23 cellular contexts compared by ENCODE assay signal in genomic region chrX:53767544-53767943, GRCh38.
DNase-seq lines count a peak whose midpoint lies in the region; ATAC-seq, FAIRE-seq and TF ChIP-seq lines count a peak whose summit lies in the region.
"Had no signal": no experiment of that assay in that cellular context is flagged by ENCODE, and none has a peak within 500 bp of the region (broad histone marks: within the 10 kb centered on the region; RNA-seq: fewer than 3 reads in every experiment).

No MANE protein-coding gene starts in this region.

- no peak for FAIRE-seq in GM12878 (lab: Jason Lieb, UNC)
- FAIRE-seq: A549, GM12892, H54 had no signal

- TF ChIP-seq RAD21 in GM12878 (IDR thresholded peaks at IDR 0.05; ENCODE audit: insufficient read depth, low read depth, low read length) = no peak

- intact Hi-C loops in natural killer cell (cut with micrococcal nuclease) (no loop called here), GM12878 (cut with micrococcal nuclease; ENCODE audit: unreplicated experiment) (loop anchor here (5.0 kb wide), 1 partner anchor 50 kb away; no protein-coding TSS in a partner anchor), head of caudate nucleus (cut with DNase I) (no loop called here), MCF 10A (cut with micrococcal nuclease) (no loop called here)

- no peaks in the 10 kb centered on the region for H3K9me3 Mint-ChIP-seq in natural killer cell treated with Interleukin-12 subunit alpha and Interleukin-12 subunit beta and Interleukin-15 and Interleukin-18, amount 100 ng/mL, for 72 hours
- no peaks in the 10 kb centered on the region for H3K9me3 Mint-ChIP-seq in natural killer cell
- no peaks in the 10 kb centered on the region for H3K9me3 Mint-ChIP-seq in MCF 10A (ENCODE audit: unreplicated experiment)
- H3K9me3 Mint-ChIP-seq: CD4-positive, alpha-beta memory T cell; HFFc6 had no signal

- no peak for TF ChIP-seq POLR2A in GM12878 (IDR thresholded peaks at IDR 0.05; ENCODE audit: low read depth, low read length)

- peak in 1 of 2 donors; percentile 28 for ATAC-seq in natural killer cell treated with Interleukin-12 subunit alpha and Interleukin-12 subunit beta and Interleukin-15 and Interleukin-18, amount 100 ng/mL, for 72 hours
- ATAC-seq in natural killer cell (no peak), GM12878 (peak; percentile 69)
- ATAC-seq: A549 had no signal

- H3K79me2 ChIP-seq in MM.1S (ENCODE audit: low read length) (no peaks in the 10 kb centered on the region), GM12878 (ENCODE audit: control insufficient read depth, insufficient read depth, low read length) (no peaks in the 10 kb centered on the region)

- BruUV-seq in GM12878 (replicated peaks; lab: Mats Ljungman, UMichigan) (no TSS peak), MCF 10A (replicated peaks; lab: Mats Ljungman, UMichigan) (no TSS peak)

- H3F3A ChIP-seq in MM.1S (ENCODE audit: insufficient read depth, low read length) = no peaks in the 10 kb centered on the region

- H4K20me1 ChIP-seq in MM.1S (ENCODE audit: insufficient read depth, low read length) = no peaks in the 10 kb centered on the region
- H4K20me1 ChIP-seq in GM12878 (ENCODE audit: control insufficient read depth, insufficient read depth) = no peaks in the 10 kb centered on the region
- H4K20me1 ChIP-seq: BLaER1 treated with 17β-estradiol and CSF1 and Interleukin-3, amounts not matched to agents 10 nM and 100 nM had no signal

- H3K9me2 ChIP-seq in MM.1S (replicated peaks; ENCODE audit: insufficient read depth, low read length) = no peaks in the 10 kb centered on the region

- in situ Hi-C loops in GM12878 (cut with MboI) = no loop called here

- H3K27me3 Mint-ChIP-seq in natural killer cell treated with Interleukin-12 subunit alpha and Interleukin-12 subunit beta and Interleukin-15 and Interleukin-18, amount 100 ng/mL, for 72 hours = peaks cover 0 to 15% of the 10 kb centered on the region in 2 donors
- H3K27me3 Mint-ChIP-seq in natural killer cell (ENCODE audit: low read depth in 2 of 2) (peaks cover 0 to 6% of the 10 kb centered on the region in 2 donors), MCF 10A (ENCODE audit: insufficient read depth, unreplicated experiment) (peaks cover 63% of the 10 kb centered on the region)
- H3K27me3 Mint-ChIP-seq: CD4-positive, alpha-beta memory T cell had no signal

- POLR2A ChIA-PET in GM12878 (lab: Charles Lee) (interaction anchor here (0.5 to 1.6 kb wide), 5 partner anchors 50 to 872 kb away, joined by 3 read pairs; no protein-coding TSS in a partner anchor), MCF 10A (lab: Yijun Ruan, JAX) (no interaction called here)

- H3K9ac ChIP-seq in MM.1S (ENCODE audit: low read length) (no peak overlapping the region), GM12878 (ENCODE audit: control insufficient read depth, insufficient read depth, low read length) (no peak overlapping the region)
- H3K9ac ChIP-seq: BLaER1 treated with 17β-estradiol and CSF1 and Interleukin-3, amounts not matched to agents 10 nM and 100 nM had no signal

- SMC1A ChIA-PET in GM12878 (lab: Charles Lee; ENCODE audit: uncharacterized antibody, unreplicated experiment) = interaction anchor here (0.8 to 2.5 kb wide), 4 partner anchors 40 to 89 kb away, joined by 3 to 7 read pairs (median 3); no protein-coding TSS in a partner anchor

- no peak for TF ChIP-seq EP300 in GM12878 (IDR thresholded peaks at IDR 0.05; ENCODE audit: borderline replicate concordance in 1 of 2, control insufficient read depth in 1 of 2, low read depth in 2 of 2, low read length in 2 of 2)

- H2AFZ ChIP-seq in MM.1S (ENCODE audit: low read length) = no peak overlapping the region
- no peak overlapping the region for H2AFZ ChIP-seq in GM12878 (ENCODE audit: control insufficient read depth, low read depth, low read length)

- H3K4me3 ChIP-seq in MM.1S (ENCODE audit: low read length) (no peak overlapping the region), GM12878 (no peak overlapping the region)
- H3K4me3 ChIP-seq: A549; BLaER1 treated with 17β-estradiol and CSF1 and Interleukin-3, amounts not matched to agents 10 nM and 100 nM; HAP-1 had no signal

- peaks cover 10% of the 10 kb centered on the region in 2 donors for H3K4me1 Mint-ChIP-seq in natural killer cell treated with Interleukin-12 subunit alpha and Interleukin-12 subunit beta and Interleukin-15 and Interleukin-18, amount 100 ng/mL, for 72 hours (ENCODE audit: low read depth in 2 of 2)
- no peaks in the 10 kb centered on the region for H3K4me1 Mint-ChIP-seq in natural killer cell
- H3K4me1 Mint-ChIP-seq in MCF 10A (ENCODE audit: insufficient read depth, unreplicated experiment) = no peaks in the 10 kb centered on the region

- no peak for TF ChIP-seq CTCF in natural killer cell (IDR thresholded peaks at IDR 0.05)
- no peak for TF ChIP-seq CTCF in MM.1S (IDR thresholded peaks at IDR 0.05; ENCODE audit: low read length)
- TF ChIP-seq CTCF in GM12878 (IDR thresholded peaks at IDR 0.05 in 2 of 3, conservative IDR thresholded peaks at IDR 0.05 in 1 of 3; ENCODE audit: control insufficient read depth in 2 of 3, extremely low read depth in 1 of 3, insufficient read depth in 1 of 3, low read depth in 3 of 3, low read length in 3 of 3) = no peak
- TF ChIP-seq CTCF in MCF 10A (IDR thresholded peaks at IDR 0.05; ENCODE audit: unreplicated experiment) = no peak

- no peak overlapping the region for H3K27ac ChIP-seq in MM.1S (ENCODE audit: low read length)
- H3K27ac ChIP-seq in GM12878 (ENCODE audit: control insufficient read depth, insufficient read depth) = no peak overlapping the region
- H3K27ac ChIP-seq: A549; BLaER1 treated with 17β-estradiol and CSF1 and Interleukin-3, amounts not matched to agents 10 nM and 100 nM had no signal

- H3K4me1 ChIP-seq in MM.1S (ENCODE audit: low read length) (no peaks in the 10 kb centered on the region), GM12878 (ENCODE audit: control insufficient read depth, insufficient read depth, low read length) (no peaks in the 10 kb centered on the region)
- H3K4me1 ChIP-seq: A549; BE2C; BLaER1 treated with 17β-estradiol and CSF1 and Interleukin-3, amounts not matched to agents 10 nM and 100 nM had no signal

- WGBS in GM12878 (ENCODE audit: insufficient coverage, insufficient replicate concordance, low lambda C conversion rate, missing lambda C conversion rate) = 0% methylated on average over 1 of the region's 1 CpG

- H3K36me3 Mint-ChIP-seq in natural killer cell treated with Interleukin-12 subunit alpha and Interleukin-12 subunit beta and Interleukin-15 and Interleukin-18, amount 100 ng/mL, for 72 hours = no peaks in the 10 kb centered on the region
- H3K36me3 Mint-ChIP-seq in natural killer cell (no peaks in the 10 kb centered on the region), MCF 10A (ENCODE audit: insufficient read depth, unreplicated experiment) (no peaks in the 10 kb centered on the region)
- H3K36me3 Mint-ChIP-seq: CD4-positive, alpha-beta memory T cell had no signal

- peak overlapping the region; percentile 44 to 53 for H3K27ac Mint-ChIP-seq in natural killer cell treated with Interleukin-12 subunit alpha and Interleukin-12 subunit beta and Interleukin-15 and Interleukin-18, amount 100 ng/mL, for 72 hours
- no peak overlapping the region for H3K27ac Mint-ChIP-seq in natural killer cell
- H3K27ac Mint-ChIP-seq in MCF 10A (ENCODE audit: low read depth, unreplicated experiment) = no peak overlapping the region
- H3K27ac Mint-ChIP-seq: CD4-positive, alpha-beta memory T cell; HFFc6 had no signal

- H3K36me3 ChIP-seq in MM.1S (replicated peaks; ENCODE audit: insufficient read depth, low read length) (no peaks in the 10 kb centered on the region), GM12878 (ENCODE audit: control insufficient read depth in 2 of 2, insufficient read depth in 2 of 2, low read length in 1 of 2) (no peaks in the 10 kb centered on the region)
- H3K36me3 ChIP-seq: BE2C; BLaER1 treated with 17β-estradiol and CSF1 and Interleukin-3, amounts not matched to agents 10 nM and 100 nM; HAP-1 had no signal

- H3K4me2 ChIP-seq in MM.1S (ENCODE audit: low read depth, low read length) (no peak overlapping the region), GM12878 (ENCODE audit: control insufficient read depth, insufficient read depth) (no peak overlapping the region)
- H3K4me2 ChIP-seq: A549; BLaER1 treated with 17β-estradiol and CSF1 and Interleukin-3, amounts not matched to agents 10 nM and 100 nM had no signal

- CTCF ChIA-PET in GM12878 (lab: Yijun Ruan, JAX) = interaction anchor here (1.2 kb wide), 1 partner anchor 12 kb away, joined by 4 read pairs; no protein-coding TSS in a partner anchor
- CTCF ChIA-PET in MCF 10A (lab: Yijun Ruan, JAX) = no interaction called here

- no peaks in the 10 kb centered on the region for H3K9me3 ChIP-seq in MM.1S (replicated peaks; ENCODE audit: insufficient read depth, low read length)
- H3K9me3 ChIP-seq in GM12878 (replicated peaks; ENCODE audit: control insufficient read depth, insufficient read depth, low read length) = no peaks in the 10 kb centered on the region
- H3K9me3 ChIP-seq: A549, BE2C, HAP-1 had no signal

- no peak for DNase-seq in natural killer cell treated with Interleukin-12 subunit alpha and Interleukin-12 subunit beta and Interleukin-15 and Interleukin-18, amount 100 ng/mL, for 72 hours (ENCODE audit: low spot score)
- DNase-seq in natural killer cell (no peak), MM.1S (peak; percentile 12), GM12878 (ENCODE audit: low read depth, low spot score) (no peak), head of caudate nucleus (no peak), MCF 10A (ENCODE audit: unreplicated experiment) (no peak)
- DNase-seq: 8988T; ACHN; AML-193; BE2C; Calu3; CD4-positive, alpha-beta memory T cell; COR-L47; DMS53; DMS79 treated with DMSO at 0.1 percent for 48 hours; GF-D8; GOT3; HFFc6 had no signal

- RAD21 ChIA-PET in GM12878 (lab: Charles Lee; ENCODE audit: unreplicated experiment) = interaction anchor here (0.7 to 2.2 kb wide), 4 partner anchors 11 to 86 kb away, joined by 3 to 10 read pairs (median 4); no protein-coding TSS in a partner anchor

- H3K27me3 ChIP-seq in MM.1S (replicated peaks; ENCODE audit: insufficient read depth, low read length) (no peaks in the 10 kb centered on the region), GM12878 (replicated peaks in 1 of 2; ENCODE audit: control insufficient read depth in 2 of 2, insufficient read depth in 2 of 2, low read length in 1 of 2) (no peaks in the 10 kb centered on the region)
- H3K27me3 ChIP-seq: BE2C had no signal

- peak overlapping the region; percentile 60 for H3K4me3 Mint-ChIP-seq in natural killer cell treated with Interleukin-12 subunit alpha and Interleukin-12 subunit beta and Interleukin-15 and Interleukin-18, amount 100 ng/mL, for 72 hours
- no peak overlapping the region for H3K4me3 Mint-ChIP-seq in natural killer cell
- H3K4me3 Mint-ChIP-seq in MCF 10A (ENCODE audit: unreplicated experiment) = no peak overlapping the region
- H3K4me3 Mint-ChIP-seq: CD4-positive, alpha-beta memory T cell; HFFc6 had no signal

TF ChIP-seq in GM12878, 131 proteins besides CTCF, POLR2A, EP300 and RAD21 (continues in another document):
- TF ChIP-seq PAX5 (IDR thresholded peaks at IDR 0.05; ENCODE audit: borderline replicate concordance, low read depth, low read length) (no peak), NFYA (IDR thresholded peaks at IDR 0.05; ENCODE audit: borderline replicate concordance, low read depth, low read length) (no peak), ATF7 (IDR thresholded peaks at IDR 0.05; ENCODE audit: low read depth) (0 out of 2 replicates have a peak, but pooled peaks have one; percentile 37), RUNX3 (IDR thresholded peaks at IDR 0.05; ENCODE audit: low read length) (peak; percentile 32; the same call in 1 of the 2 replicates)

Comparison
In these comparisons a context has a peak if more than half of its experiments do, and no peak if none do; other contexts are left out.
1. H3K27ac Mint-ChIP-seq: peak in natural killer cell treated with Interleukin-12 subunit alpha and Interleukin-12 subunit beta and Interleukin-15 and Interleukin-18, amount 100 ng/mL, for 72 hours (2 of 2); none in natural killer cell (0 of 2) and MCF 10A (single experiment).